Comparison of ENCODE assay signal across 16 cellular contexts in genomic region chr2:70243804-70244584, GRCh38. TPM values are rescaled to one million over a fixed set of nuclear protein-coding genes. Genes with fewer than 3 reads are reported as not detected.
A peak's percentile ranks its signal among the peaks of the same experiment; 100 is the strongest.
DNase-seq lines count a peak whose midpoint lies in the region; ATAC-seq, FAIRE-seq and TF ChIP-seq lines count a peak whose summit lies in the region.
"Had no signal": no experiment of that assay in that cellular context is flagged by ENCODE, and none has a peak within 500 bp of the region (broad histone marks: within the 10 kb centered on the region; RNA-seq: fewer than 3 reads in every experiment).

No MANE protein-coding gene starts in this region.

- BruUV-seq in K562 (replicated peaks; lab: Mats Ljungman, UMichigan): no TSS peak

- no peaks in the 10 kb centered on the region for H3K9me2 ChIP-seq in Loucy (replicated peaks; ENCODE audit: low read depth, low read length)

- TF ChIP-seq EP300 in K562 (IDR thresholded peaks at IDR 0.05; ENCODE audit: low read length): no peak

- H3K4me2 ChIP-seq in Loucy (ENCODE audit: low read depth, low read length, poor library complexity, severe bottlenecking): peak overlapping the region; percentile 78
- peak overlapping the region; percentile 64 for H3K4me2 ChIP-seq in K562 (ENCODE audit: insufficient read depth, low read length)

- ATAC-seq in K562 (peak; percentile 15), HG02885 (IDR thresholded peaks at IDR 0.05; ENCODE audit: poor library complexity, unreplicated experiment) (no peak)
- ATAC-seq: sciatic nerve, upper lobe of right lung had no signal

- POLR2A ChIA-PET in K562 (lab: Yijun Ruan, JAX): interaction anchor here (0.6 to 1.5 kb wide), 4 partner anchors 13 to 330 kb away, joined by 3 to 7 read pairs (median 4); partner anchors contain the start of gene SNRPG

- 0 out of 2 replicates have a peak, but pooled peaks cover 4% of the 10 kb centered on the region for H3F3A ChIP-seq in Loucy (ENCODE audit: low read depth)

- intact Hi-C loops in K562 (cut with micrococcal nuclease): no loop called here

- no peak for TF ChIP-seq RAD21 in K562 (CRISPR knock-in tag; conservative IDR thresholded peaks at IDR 0.05 in 1 of 2, IDR thresholded peaks at IDR 0.05 in 1 of 2)

- peaks cover 43% of the 10 kb centered on the region for H3K36me3 Mint-ChIP-seq in T-helper 2 cell treated with Interferon-gamma antibody and Interleukin-4, amounts not matched to agents 5 μg/mL and 100 μg/mL, for 36 hours (ENCODE audit: low read depth)
- H3K36me3 Mint-ChIP-seq in nephron progenitor cell (ENCODE audit: low read depth): peaks cover 78% of the 10 kb centered on the region

- peak overlapping the region; percentile 46 for H3K27ac ChIP-seq in K562 (ENCODE audit: extremely low read depth, low read depth, low read length)
- H3K27ac ChIP-seq: neutrophil, upper lobe of right lung had no signal

- no peak overlapping the region for H2AFZ ChIP-seq in Loucy (ENCODE audit: low read length)
- H2AFZ ChIP-seq in K562 (ENCODE audit: low read depth, low read length): no peak overlapping the region

- peaks cover 94% of the 10 kb centered on the region for H3K79me2 ChIP-seq in Loucy (ENCODE audit: insufficient read depth, low read length)
- peaks cover 92% of the 10 kb centered on the region for H3K79me2 ChIP-seq in K562 (ENCODE audit: control insufficient read depth, insufficient read depth, low read length)

- no peak for TF ChIP-seq POLR2A in K562 (conservative IDR thresholded peaks at IDR 0.05)

- H3K9me3 ChIP-seq in Loucy (ENCODE audit: insufficient read depth, low read depth, low read length) (no peaks in the 10 kb centered on the region), K562 (replicated peaks; ENCODE audit: control insufficient read depth, insufficient read depth, low read depth, low read length) (no peaks in the 10 kb centered on the region)
- H3K9me3 ChIP-seq: neutrophil, upper lobe of right lung had no signal

- no peak overlapping the region for H3K4me3 Mint-ChIP-seq in T-helper 2 cell treated with Interferon-gamma antibody and Interleukin-4, amounts not matched to agents 5 μg/mL and 100 μg/mL, for 36 hours
- H3K4me3 Mint-ChIP-seq in nephron progenitor cell: peak overlapping the region; percentile 27

- peaks cover 60% of the 10 kb centered on the region for H3K4me1 ChIP-seq in Loucy (ENCODE audit: insufficient read depth, low read length, poor library complexity, severe bottlenecking)
- H3K4me1 ChIP-seq in K562 (replicated peaks in 1 of 2; ENCODE audit: control insufficient read depth in 2 of 2, insufficient read depth in 2 of 2, low read length in 2 of 2): peaks cover 22 to 23% of the 10 kb centered on the region in 2 experiments; a peak in 4 of 5 replicates

- no peak for TF ChIP-seq CTCF in Loucy (conservative IDR thresholded peaks at IDR 0.05; ENCODE audit: low read length)
- TF ChIP-seq CTCF in K562 (IDR thresholded peaks at IDR 0.05 in 2 of 3, conservative IDR thresholded peaks at IDR 0.05 in 1 of 3; ENCODE audit: insufficient read depth in 2 of 3, low read depth in 1 of 3, low read length in 3 of 3): no peak
- no peak for TF ChIP-seq CTCF in nephron progenitor cell (IDR thresholded peaks at IDR 0.05)

- FAIRE-seq in K562 (lab: Jason Lieb, UNC): no peak

- H3K36me3 ChIP-seq in Loucy (ENCODE audit: insufficient read depth, low read length): peaks cover 12% of the 10 kb centered on the region
- peaks cover 22% of the 10 kb centered on the region for H3K36me3 ChIP-seq in K562 (ENCODE audit: control insufficient read depth, insufficient read depth, low read length)
- H3K36me3 ChIP-seq: neutrophil had no signal

- no peak for DNase-seq in T-helper 2 cell treated with Interferon-gamma antibody and Interleukin-4, amounts not matched to agents 5 μg/mL and 100 μg/mL, for 36 hours (ENCODE audit: low spot score)
- DNase-seq in T-helper 2 cell (no peak), K562 (ENCODE audit: extremely low read depth in 1 of 4, low spot score in 3 of 4) (peak; percentile 16 to 65 (median 30)), nephron progenitor cell (no peak), NCI-H82 treated with DMSO at 0.1 percent for 48 hours (lab: John Stamatoyannopoulos, UW; ENCODE audit: unreplicated experiment) (no peak), NCI-H1930 (lab: John Stamatoyannopoulos, UW) (no peak)
- DNase-seq: GDM1; MV-4-11; NK-92 treated with Interleukin-12 subunit alpha and Interleukin-12 subunit beta, amount 100 ng/mL, for 24 hours; SHP77 treated with DMSO at 0.1 percent for 48 hours; stimulated activated CD4-positive, alpha-beta T cell treated with anti-CD3 and anti-CD28 coated beads, Interleukin-4, amount 100 ng/mL, for 1 hour; upper lobe of right lung had no signal

- in situ Hi-C loops in K562 (cut with MboI): no loop called here

- H3K9me1 ChIP-seq in K562 (ENCODE audit: control insufficient read depth, insufficient read depth, low read length): no peaks in the 10 kb centered on the region

- H3K9ac ChIP-seq in Loucy (ENCODE audit: low read depth, low read length, poor library complexity, severe bottlenecking) (peak overlapping the region; percentile 49), K562 (ENCODE audit: insufficient read depth in 1 of 2, low read depth in 2 of 2, low read length in 2 of 2) (peak overlapping the region; percentile 32 to 75; a peak in 2 of 4 replicates)

- H3K27me3 ChIP-seq in Loucy (ENCODE audit: insufficient read depth, low read length, poor library complexity, severe bottlenecking) (no peaks in the 10 kb centered on the region), K562 (ENCODE audit: control insufficient read depth in 2 of 2, insufficient read depth in 2 of 2, low read length in 2 of 2) (no peaks in the 10 kb centered on the region)
- H3K27me3 ChIP-seq: neutrophil, upper lobe of right lung had no signal

- no peaks in the 10 kb centered on the region for H3K9me3 Mint-ChIP-seq in T-helper 2 cell treated with Interferon-gamma antibody and Interleukin-4, amounts not matched to agents 5 μg/mL and 100 μg/mL, for 36 hours
- peaks cover 40% of the 10 kb centered on the region for H3K9me3 Mint-ChIP-seq in nephron progenitor cell

- peak overlapping the region; percentile 90 for H3K4me3 ChIP-seq in Loucy (ENCODE audit: low read length, poor library complexity, severe bottlenecking)
- H3K4me3 ChIP-seq in K562: peak overlapping the region; percentile 78; the same call in 1 of the 2 replicates
- H3K4me3 ChIP-seq: upper lobe of right lung had no signal

- WGBS in K562 (ENCODE audit: insufficient coverage, low coverage, missing lambda C conversion rate): 14% methylated on average over 5 of the region's 5 CpGs

- peak overlapping the region; percentile 56 for H3K27ac Mint-ChIP-seq in T-helper 2 cell treated with Interferon-gamma antibody and Interleukin-4, amounts not matched to agents 5 μg/mL and 100 μg/mL, for 36 hours
- H3K27ac Mint-ChIP-seq in nephron progenitor cell: no peak overlapping the region

- H4K20me1 ChIP-seq in Loucy (ENCODE audit: insufficient read depth, low read length, poor library complexity, severe bottlenecking) (peaks cover 88% of the 10 kb centered on the region), K562 (replicated peaks; ENCODE audit: control insufficient read depth, insufficient read depth, low read length) (no peaks in the 10 kb centered on the region)

- CTCF ChIA-PET in K562 (lab: Yijun Ruan, JAX; ENCODE audit: low intra/inter-chr PET ratio): interaction anchor here (0.6 kb wide), 1 partner anchor 34 kb away, joined by 3 read pairs; no protein-coding TSS in a partner anchor

- peaks cover 4% of the 10 kb centered on the region for H3K27me3 Mint-ChIP-seq in T-helper 2 cell treated with Interferon-gamma antibody and Interleukin-4, amounts not matched to agents 5 μg/mL and 100 μg/mL, for 36 hours (ENCODE audit: low read depth)
- peaks cover 4% of the 10 kb centered on the region for H3K27me3 Mint-ChIP-seq in nephron progenitor cell (ENCODE audit: low read depth, poor library complexity)

- peaks cover 43% of the 10 kb centered on the region for H3K4me1 Mint-ChIP-seq in T-helper 2 cell treated with Interferon-gamma antibody and Interleukin-4, amounts not matched to agents 5 μg/mL and 100 μg/mL, for 36 hours (ENCODE audit: low read depth)
- H3K4me1 Mint-ChIP-seq in nephron progenitor cell: peaks cover 24% of the 10 kb centered on the region

RNA-seq across cellular contexts. Expression of gene TIA1, which starts 4.4 kb away (rescaled TPM):
- total RNA-seq in K562 (2011; cell fraction: chromatin; rRNA removed; ENCODE audit: low replicate concordance): 172 and 407 TPM in 2 replicates
- 91.9 and 117 TPM in 2 replicates for total RNA-seq in K562 (2011; cell fraction: nucleolus; rRNA removed)
- 142 and 174 TPM in 2 replicates for total RNA-seq in K562 (2011; cell fraction: nucleoplasm; rRNA removed)
- total RNA-seq in K562 (2014; rRNA removed) (84.8 and 94.4 TPM in 2 replicates), K562 (2014; rRNA removed; fragmentation: Illumina TruSeq; extraction: Trizol) (89.8 and 94.2 TPM in 2 replicates), K562 (2015; rRNA removed; fragmentation: Illumina TruSeq; extraction: Trizol) (72.0 and 79.6 TPM in 2 replicates), K562 (2021) (103 and 106 TPM in 2 replicates)
- polyA plus RNA-seq in K562 (2011; rRNA removed) (101 and 129 TPM in 2 replicates), K562 (2014; fragmentation: Illumina TruSeq; extraction: Trizol) (51.2 and 56.2 TPM in 2 replicates), K562 (2014; fragmentation: Nextera tagmentation; extraction: Ambion mirVana) (10 to 100 TPM; 25.3 to 32.3 TPM), K562 (2014; rRNA removed) (77.1 and 79.4 TPM in 2 replicates)
- 24.3 and 33.4 TPM in 2 replicates for polyA plus RNA-seq in K562 (2011; cell fraction: cytosol; rRNA removed)
- polyA plus RNA-seq in K562 (2011; cell fraction: nucleus; rRNA removed): 251 and 340 TPM in 2 replicates
- polyA plus RNA-seq in K562 (2012): 47.5 and 55.4 TPM in 2 replicates
- 172 and 215 TPM in 2 replicates for polyA minus RNA-seq in K562 (2011; rRNA and poly(A)+ RNA removed)
- 50.4 and 58.5 TPM in 2 replicates for polyA minus RNA-seq in K562 (2011; cell fraction: cytosol; rRNA and poly(A)+ RNA removed)
- 130 and 131 TPM in 2 replicates for polyA minus RNA-seq in K562 (2011; cell fraction: nucleus; rRNA and poly(A)+ RNA removed)

RNA-seq across cellular contexts. Expression of gene PCYOX1, which starts 13.9 kb away (rescaled TPM):
- 20.6 and 25.7 TPM in 2 replicates for total RNA-seq in K562 (2011; cell fraction: chromatin; rRNA removed; ENCODE audit: low replicate concordance)
- 8.5 and 11.1 TPM in 2 replicates for total RNA-seq in K562 (2011; cell fraction: nucleolus; rRNA removed)
- 18.4 and 20.1 TPM in 2 replicates for total RNA-seq in K562 (2011; cell fraction: nucleoplasm; rRNA removed)
- 6.8 and 7.7 TPM in 2 replicates for total RNA-seq in K562 (2014; rRNA removed)
- 9.9 and 11.3 TPM in 2 replicates for total RNA-seq in K562 (2014; rRNA removed; fragmentation: Illumina TruSeq; extraction: Trizol)
- 12.3 and 13.4 TPM in 2 replicates for total RNA-seq in K562 (2015; rRNA removed; fragmentation: Illumina TruSeq; extraction: Trizol)
- 14.0 and 16.0 TPM in 2 replicates for total RNA-seq in K562 (2021)
- 9.6 and 18.3 TPM in 2 replicates for polyA plus RNA-seq in K562 (2011; rRNA removed)
- polyA plus RNA-seq in K562 (2011; cell fraction: cytosol; rRNA removed): 3.6 and 5.1 TPM in 2 replicates
- 1.8 and 3.1 TPM in 2 replicates for polyA plus RNA-seq in K562 (2011; cell fraction: nucleus; rRNA removed)
- polyA plus RNA-seq in K562 (2012): 10.0 and 16.1 TPM in 2 replicates
- polyA plus RNA-seq in K562 (2014; fragmentation: Illumina TruSeq; extraction: Trizol): 10.7 and 13.6 TPM in 2 replicates
- 1 to 10 TPM; 4.3 to 7.4 TPM for polyA plus RNA-seq in K562 (2014; fragmentation: Nextera tagmentation; extraction: Ambion mirVana)
- polyA plus RNA-seq in K562 (2014; rRNA removed): 6.9 and 7.7 TPM in 2 replicates
- polyA minus RNA-seq in K562 (2011; rRNA and poly(A)+ RNA removed): 20.8 and 29.8 TPM in 2 replicates
- 4.2 and 7.3 TPM in 2 replicates for polyA minus RNA-seq in K562 (2011; cell fraction: cytosol; rRNA and poly(A)+ RNA removed)
- 0.54 and 2.0 TPM in 2 replicates for polyA minus RNA-seq in K562 (2011; cell fraction: nucleus; rRNA and poly(A)+ RNA removed)

RNA-seq across cellular contexts. Expression of gene SNRPG, which starts 49.5 kb away (rescaled TPM):
- 55.7 and 133 TPM in 2 replicates for total RNA-seq in K562 (2011; cell fraction: chromatin; rRNA removed; ENCODE audit: low replicate concordance)
- 39.9 and 44.1 TPM in 2 replicates for total RNA-seq in K562 (2011; cell fraction: nucleolus; rRNA removed)
- 111 and 126 TPM in 2 replicates for total RNA-seq in K562 (2011; cell fraction: nucleoplasm; rRNA removed)
- total RNA-seq in K562 (2014; rRNA removed): 594 and 1,182 TPM in 2 replicates
- total RNA-seq in K562 (2014; rRNA removed; fragmentation: Illumina TruSeq; extraction: Trizol): 745 and 807 TPM in 2 replicates
- total RNA-seq in K562 (2015; rRNA removed; fragmentation: Illumina TruSeq; extraction: Trizol): 603 and 612 TPM in 2 replicates
- 649 and 750 TPM in 2 replicates for total RNA-seq in K562 (2021)
- 253 and 674 TPM in 2 replicates for polyA plus RNA-seq in K562 (2011; rRNA removed)
- polyA plus RNA-seq in K562 (2011; cell fraction: cytosol; rRNA removed): 80.9 and 210 TPM in 2 replicates
- polyA plus RNA-seq in K562 (2011; cell fraction: nucleus; rRNA removed): 103 and 122 TPM in 2 replicates
- polyA plus RNA-seq in K562 (2012): 215 and 904 TPM in 2 replicates
- polyA plus RNA-seq in K562 (2014; fragmentation: Illumina TruSeq; extraction: Trizol): 808 and 1,147 TPM in 2 replicates
- 1,000 to 10,000 TPM; 2,312 to 2,611 TPM for polyA plus RNA-seq in K562 (2014; fragmentation: Nextera tagmentation; extraction: Ambion mirVana)
- polyA plus RNA-seq in K562 (2014; rRNA removed): 1,784 and 2,061 TPM in 2 replicates
- 120 and 184 TPM in 2 replicates for polyA minus RNA-seq in K562 (2011; rRNA and poly(A)+ RNA removed)
- 31.0 and 79.3 TPM in 2 replicates for polyA minus RNA-seq in K562 (2011; cell fraction: cytosol; rRNA and poly(A)+ RNA removed)
- 21.9 and 24.0 TPM in 2 replicates for polyA minus RNA-seq in K562 (2011; cell fraction: nucleus; rRNA and poly(A)+ RNA removed)

RNA-seq across cellular contexts. Expression of gene C2orf42, which starts 53.2 kb away (rescaled TPM):
- 50.0 and 60.5 TPM in 2 replicates for total RNA-seq in K562 (2011; cell fraction: chromatin; rRNA removed; ENCODE audit: low replicate concordance)
- total RNA-seq in K562 (2011; cell fraction: nucleolus; rRNA removed): 36.7 and 37.4 TPM in 2 replicates
- total RNA-seq in K562 (2011; cell fraction: nucleoplasm; rRNA removed): 43.0 and 56.3 TPM in 2 replicates
- total RNA-seq in K562 (2014; rRNA removed) (9.4 and 10.9 TPM in 2 replicates), K562 (2014; rRNA removed; fragmentation: Illumina TruSeq; extraction: Trizol) (7.1 and 7.7 TPM in 2 replicates), K562 (2015; rRNA removed; fragmentation: Illumina TruSeq; extraction: Trizol) (6.7 and 7.5 TPM in 2 replicates), K562 (2021) (7.3 and 9.6 TPM in 2 replicates)
- polyA plus RNA-seq in K562 (2011; rRNA removed) (5.9 and 7.7 TPM in 2 replicates), K562 (2014; fragmentation: Illumina TruSeq; extraction: Trizol) (5.8 and 7.1 TPM in 2 replicates), K562 (2014; fragmentation: Nextera tagmentation; extraction: Ambion mirVana) (1 to 10 TPM; 4.6 to 4.9 TPM), K562 (2014; rRNA removed) (5.6 and 8.4 TPM in 2 replicates)
- polyA plus RNA-seq in K562 (2011; cell fraction: cytosol; rRNA removed): 2.8 and 4.8 TPM in 2 replicates
- 10.2 and 15.6 TPM in 2 replicates for polyA plus RNA-seq in K562 (2011; cell fraction: nucleus; rRNA removed)
- 4.8 and 5.4 TPM in 2 replicates for polyA plus RNA-seq in K562 (2012)
- 20.2 and 25.2 TPM in 2 replicates for polyA minus RNA-seq in K562 (2011; rRNA and poly(A)+ RNA removed)
- 5.1 and 7.4 TPM in 2 replicates for polyA minus RNA-seq in K562 (2011; cell fraction: cytosol; rRNA and poly(A)+ RNA removed)
- 16.3 and 20.2 TPM in 2 replicates for polyA minus RNA-seq in K562 (2011; cell fraction: nucleus; rRNA and poly(A)+ RNA removed)

RNA-seq across cellular contexts. Expression of gene FAM136A, which starts 57.9 kb away (rescaled TPM):
- 28.9 and 31.0 TPM in 2 replicates for total RNA-seq in K562 (2011; cell fraction: chromatin; rRNA removed; ENCODE audit: low replicate concordance)
- total RNA-seq in K562 (2011; cell fraction: nucleolus; rRNA removed): 28.7 and 29.2 TPM in 2 replicates
- 34.3 and 53.8 TPM in 2 replicates for total RNA-seq in K562 (2011; cell fraction: nucleoplasm; rRNA removed)
- total RNA-seq in K562 (2014; rRNA removed) (80.0 and 89.0 TPM in 2 replicates), K562 (2014; rRNA removed; fragmentation: Illumina TruSeq; extraction: Trizol) (94.8 and 101 TPM in 2 replicates), K562 (2015; rRNA removed; fragmentation: Illumina TruSeq; extraction: Trizol) (95.7 and 99.2 TPM in 2 replicates), K562 (2021) (88.3 and 92.9 TPM in 2 replicates)
- polyA plus RNA-seq in K562 (2011; rRNA removed) (63.7 and 104 TPM in 2 replicates), K562 (2014; fragmentation: Illumina TruSeq; extraction: Trizol) (118 and 129 TPM in 2 replicates), K562 (2014; fragmentation: Nextera tagmentation; extraction: Ambion mirVana) (100 to 1,000 TPM; 125 to 151 TPM), K562 (2014; rRNA removed) (106 and 108 TPM in 2 replicates)
- 38.9 and 49.3 TPM in 2 replicates for polyA plus RNA-seq in K562 (2011; cell fraction: cytosol; rRNA removed)
- polyA plus RNA-seq in K562 (2011; cell fraction: nucleus; rRNA removed): 53.0 and 82.5 TPM in 2 replicates
- 64.0 and 97.8 TPM in 2 replicates for polyA plus RNA-seq in K562 (2012)
- polyA minus RNA-seq in K562 (2011; rRNA and poly(A)+ RNA removed): 33.3 and 37.8 TPM in 2 replicates
- 17.9 and 33.9 TPM in 2 replicates for polyA minus RNA-seq in K562 (2011; cell fraction: cytosol; rRNA and poly(A)+ RNA removed)
- 13.4 and 15.8 TPM in 2 replicates for polyA minus RNA-seq in K562 (2011; cell fraction: nucleus; rRNA and poly(A)+ RNA removed)

Comparison
In these comparisons a context has a peak if more than half of its experiments do, and no peak if none do; other contexts are left out.
1. DNase-seq: peak in K562 (4 of 4); none in T-helper 2 cell treated with Interferon-gamma antibody and Interleukin-4, amounts not matched to agents 5 μg/mL and 100 μg/mL, for 36 hours (single experiment), T-helper 2 cell (0 of 5), nephron progenitor cell (single experiment), NCI-H82 treated with DMSO at 0.1 percent for 48 hours (single experiment) and NCI-H1930 (0 of 2).